In genomic region chr11:7028141-7028540, GRCh38 we compare ENCODE assay signal across 26 cellular contexts. TPM values are rescaled to one million over a fixed set of nuclear protein-coding genes. Genes with fewer than 3 reads are reported as not detected.
DNase-seq lines count a peak whose midpoint lies in the region; ATAC-seq, FAIRE-seq and TF ChIP-seq lines count a peak whose summit lies in the region.
"Had no signal": no experiment of that assay in that cellular context is flagged by ENCODE, and none has a peak within 500 bp of the region (broad histone marks: within the 10 kb centered on the region; RNA-seq: fewer than 3 reads in every experiment).

No MANE protein-coding gene starts in this region.

- H3K9ac ChIP-seq in HepG2 (ENCODE audit: insufficient read depth, low read depth, low read length) (no peak overlapping the region), K562 (ENCODE audit: insufficient read depth in 1 of 2, low read depth in 2 of 2, low read length in 2 of 2) (no peak overlapping the region)
- H3K9ac ChIP-seq: BLaER1 had no signal

- H3K9me3 ChIP-seq in HepG2 (ENCODE audit: low read length) (no peaks in the 10 kb centered on the region), right lobe of liver (no peaks in the 10 kb centered on the region), K562 (replicated peaks; ENCODE audit: control insufficient read depth, insufficient read depth, low read depth, low read length) (no peaks in the 10 kb centered on the region)
- H3K9me3 ChIP-seq: BE2C, BLaER1 had no signal

- 2% methylated on average over 3 of the region's 3 CpGs for WGBS in HepG2 (ENCODE audit: low lambda C conversion rate)
- WGBS in right lobe of liver (ENCODE audit: insufficient coverage, low coverage, low lambda C conversion rate, missing lambda C conversion rate) = 86% methylated on average over 3 of the region's 3 CpGs
- 6% methylated on average over 3 of the region's 3 CpGs for WGBS in K562 (ENCODE audit: insufficient coverage, low coverage, missing lambda C conversion rate)

- intact Hi-C loops in HepG2 (cut with micrococcal nuclease; ENCODE audit: unreplicated experiment) (no loop called here), right lobe of liver (cut with DNase I) (no loop called here), K562 (cut with micrococcal nuclease) (no loop called here)

- ATAC-seq in HepG2 = no peak
- ATAC-seq in right lobe of liver = no peak
- no peak for ATAC-seq in K562
- ATAC-seq: GM12878 had no signal

- FAIRE-seq in HepG2 (lab: Jason Lieb, UNC) = no peak
- no peak for FAIRE-seq in K562 (lab: Jason Lieb, UNC)
- FAIRE-seq: GM12878, GM12892, GM18507 had no signal

- TF ChIP-seq EP300 in HepG2 (IDR thresholded peaks at IDR 0.05; ENCODE audit: low read depth in 2 of 2, low read length in 2 of 2) = no peak
- TF ChIP-seq EP300 in HepG2 (CRISPR knock-in tag; IDR thresholded peaks at IDR 0.05; ENCODE audit: borderline replicate concordance) = no peak
- TF ChIP-seq EP300 in K562 (IDR thresholded peaks at IDR 0.05; ENCODE audit: low read length) = no peak

- H3K4me1 ChIP-seq in HepG2 (ENCODE audit: insufficient read depth, low read length) (no peaks in the 10 kb centered on the region), right lobe of liver (peaks cover 0 to 15% (median 2%) of the 10 kb centered on the region in 4 donors), K562 (replicated peaks in 1 of 2; ENCODE audit: control insufficient read depth in 2 of 2, insufficient read depth in 2 of 2, low read length in 2 of 2) (no peaks in the 10 kb centered on the region)
- H3K4me1 ChIP-seq: BE2C, BLaER1 had no signal

- H3K27ac ChIP-seq in HepG2 (ENCODE audit: extremely low read length, insufficient read depth, low read length) = no peak overlapping the region
- H3K27ac ChIP-seq in right lobe of liver = no peak overlapping the region
- H3K27ac ChIP-seq in K562 (ENCODE audit: extremely low read depth, low read depth, low read length) = no peak overlapping the region
- H3K27ac ChIP-seq: 22Rv1, BLaER1 had no signal

- H3K79me2 ChIP-seq in HepG2 (ENCODE audit: insufficient read depth, low read length) = no peaks in the 10 kb centered on the region
- no peaks in the 10 kb centered on the region for H3K79me2 ChIP-seq in K562 (ENCODE audit: control insufficient read depth, insufficient read depth, low read length)

- TF ChIP-seq CTCF in HepG2 (CRISPR knock-in tag; IDR thresholded peaks at IDR 0.05) (no peak), right lobe of liver (IDR thresholded peaks at IDR 0.05) (no peak), K562 (IDR thresholded peaks at IDR 0.05 in 2 of 3, conservative IDR thresholded peaks at IDR 0.05 in 1 of 3; ENCODE audit: insufficient read depth in 2 of 3, low read depth in 1 of 3, low read length in 3 of 3) (no peak)

- POLR2A ChIA-PET in HepG2 (lab: Yijun Ruan, JAX) (no interaction called here), K562 (lab: Yijun Ruan, JAX) (no interaction called here)

- no peaks in the 10 kb centered on the region for H3K36me3 ChIP-seq in HepG2 (replicated peaks in 1 of 2; ENCODE audit: control insufficient read depth in 1 of 2, insufficient read depth in 2 of 2, low read length in 2 of 2)
- no peaks in the 10 kb centered on the region for H3K36me3 ChIP-seq in right lobe of liver
- no peaks in the 10 kb centered on the region for H3K36me3 ChIP-seq in K562 (ENCODE audit: control insufficient read depth, insufficient read depth, low read length)
- H3K36me3 ChIP-seq: BE2C, BLaER1 had no signal

- no peak for DNase-seq in HepG2 (ENCODE audit: low spot score)
- no peak for DNase-seq in right lobe of liver
- no peak for DNase-seq in K562 (ENCODE audit: extremely low read depth in 1 of 4, low spot score in 3 of 4)
- no peak for DNase-seq in NCI-H510A treated with DMSO at 0.1 percent for 48 hours (lab: John Stamatoyannopoulos, UW)
- DNase-seq: ACHN; BE2C; C1 segment of cervical spinal cord; CD4-positive, alpha-beta memory T cell; CD4-positive, CD25-positive, alpha-beta regulatory T cell; CD8-positive, alpha-beta memory T cell; COR-L47; DMS 273 treated with DMSO at 0.1 percent for 48 hours; DMS153; DMS53; DMS79; DND-41; EL; GDM1 had no signal

- no peak for TF ChIP-seq POLR2A in HepG2 (IDR thresholded peaks at IDR 0.05; ENCODE audit: insufficient read depth in 1 of 2, low read depth in 2 of 2, low read length in 2 of 2)
- no peak for TF ChIP-seq POLR2A in right lobe of liver (IDR thresholded peaks at IDR 0.05)
- TF ChIP-seq POLR2A in K562 (conservative IDR thresholded peaks at IDR 0.05) = no peak

- CTCF ChIA-PET in HepG2 (lab: Yijun Ruan, JAX; ENCODE audit: low intra/inter-chr PET ratio, low total read pairs) (no interaction called here), K562 (lab: Yijun Ruan, JAX; ENCODE audit: low intra/inter-chr PET ratio) (no interaction called here)

- H3K9me1 ChIP-seq in K562 (ENCODE audit: control insufficient read depth, insufficient read depth, low read length) = no peaks in the 10 kb centered on the region

- H3K4me2 ChIP-seq in HepG2 (ENCODE audit: low read depth, low read length) (no peak overlapping the region), K562 (ENCODE audit: insufficient read depth, low read length) (no peak overlapping the region)
- H3K4me2 ChIP-seq: BLaER1 had no signal

- TF ChIP-seq RAD21 in HepG2 (CRISPR knock-in tag; IDR thresholded peaks at IDR 0.05) = no peak
- no peak for TF ChIP-seq RAD21 in K562 (CRISPR knock-in tag; conservative IDR thresholded peaks at IDR 0.05 in 1 of 2, IDR thresholded peaks at IDR 0.05 in 1 of 2)

- peaks cover 0 to 8% of the 10 kb centered on the region in 2 experiments; a peak in 2 of 5 replicates for H3K27me3 ChIP-seq in HepG2 (ENCODE audit: control insufficient read depth in 1 of 2, insufficient read depth in 2 of 2, low read length in 2 of 2)
- H3K27me3 ChIP-seq in right lobe of liver = no peaks in the 10 kb centered on the region
- peaks cover 6 to 12% of the 10 kb centered on the region in 2 experiments; a peak in 4 of 5 replicates for H3K27me3 ChIP-seq in K562 (ENCODE audit: control insufficient read depth in 2 of 2, insufficient read depth in 2 of 2, low read length in 2 of 2)
- H3K27me3 ChIP-seq: BE2C, BLaER1 had no signal

- no peak overlapping the region for H2AFZ ChIP-seq in HepG2 (ENCODE audit: low read length)
- no peak overlapping the region for H2AFZ ChIP-seq in K562 (ENCODE audit: low read depth, low read length)

- BruUV-seq in HepG2 (replicated peaks; lab: Mats Ljungman, UMichigan) (no TSS peak), K562 (replicated peaks; lab: Mats Ljungman, UMichigan) (no TSS peak)

- H4K20me1 ChIP-seq in HepG2 (ENCODE audit: insufficient read depth, low read length) = no peaks in the 10 kb centered on the region
- no peaks in the 10 kb centered on the region for H4K20me1 ChIP-seq in K562 (replicated peaks; ENCODE audit: control insufficient read depth, insufficient read depth, low read length)
- H4K20me1 ChIP-seq: BLaER1 had no signal

- in situ Hi-C loops in HepG2 (cut with HindIII; ENCODE audit: extremely low pct_ligation_motif_present, low pct_unique_long_range_greater_than_20kb) = no loop called here
- in situ Hi-C loops in K562 (cut with MboI) = no loop called here

- no peak overlapping the region for H3K4me3 ChIP-seq in HepG2 (replicated peaks in 1 of 3; ENCODE audit: insufficient read depth in 1 of 3, low read depth in 2 of 3, low read length in 3 of 3)
- H3K4me3 ChIP-seq in right lobe of liver = no peak overlapping the region
- H3K4me3 ChIP-seq in K562 = no peak overlapping the region
- H3K4me3 ChIP-seq: BLaER1, GM12878 had no signal

RNA-seq across cellular contexts. Expression of gene NLRP14, which starts 7.9 kb away (rescaled TPM):
- not detected in 2 replicates for total RNA-seq in HepG2 (2016; rRNA removed; fragmentation: Illumina TruSeq; extraction: Trizol)
- total RNA-seq in HepG2 (2016; cell fraction: cytosol; rRNA removed; fragmentation: Illumina TruSeq; extraction: Trizol; ENCODE audit: low read depth) = not detected in 2 replicates
- total RNA-seq in HepG2 (2016; cell fraction: insoluble cytoplasmic fraction; rRNA removed; fragmentation: Illumina TruSeq; extraction: Trizol) = not detected in 2 replicates
- not detected in 2 replicates for total RNA-seq in HepG2 (2016; cell fraction: membrane; rRNA removed; fragmentation: Illumina TruSeq; extraction: Trizol)
- total RNA-seq in HepG2 (2016; cell fraction: nucleus; rRNA removed; fragmentation: Illumina TruSeq; extraction: Trizol) = not detected in 2 replicates
- not detected in 2 replicates for polyA plus RNA-seq in HepG2 (2011; rRNA removed)
- polyA plus RNA-seq in HepG2 (2011; cell fraction: cytosol; rRNA removed) = not detected in 2 replicates
- polyA plus RNA-seq in HepG2 (2011; cell fraction: nucleus; rRNA removed) = not detected in 2 replicates
- polyA plus RNA-seq in HepG2 (2012) = not detected in 2 replicates
- polyA plus RNA-seq in HepG2 (2016; cell fraction: cytosol; fragmentation: Illumina TruSeq; extraction: Trizol; ENCODE audit: low read depth) = not detected in 2 replicates
- polyA plus RNA-seq in HepG2 (2016; cell fraction: insoluble cytoplasmic fraction; fragmentation: Illumina TruSeq; extraction: Trizol; ENCODE audit: low read depth) = not detected in 2 replicates
- polyA plus RNA-seq in HepG2 (2016; cell fraction: membrane; fragmentation: Illumina TruSeq; extraction: Trizol; ENCODE audit: low read depth) = not detected in 2 replicates
- not detected in 2 replicates for polyA plus RNA-seq in HepG2 (2016; cell fraction: nucleus; fragmentation: Illumina TruSeq; extraction: Trizol; ENCODE audit: insufficient read depth, low read depth)
- not detected in 2 replicates for polyA minus RNA-seq in HepG2 (2011; rRNA and poly(A)+ RNA removed; ENCODE audit: low replicate concordance)
- not detected in 2 replicates for polyA minus RNA-seq in HepG2 (2011; cell fraction: cytosol; rRNA and poly(A)+ RNA removed)
- polyA minus RNA-seq in HepG2 (2011; cell fraction: nucleus; rRNA and poly(A)+ RNA removed) = not detected in 2 replicates
- total RNA-seq in right lobe of liver = under 1 TPM in 4 of 6 experiments, not detected in 2; 0.07 to 0.26 (median 0.10) TPM
- 1.2 and 3.7 TPM in 2 replicates for total RNA-seq in K562 (2011; cell fraction: chromatin; rRNA removed; ENCODE audit: low replicate concordance)
- 0.67 and 0.79 TPM in 2 replicates for total RNA-seq in K562 (2011; cell fraction: nucleolus; rRNA removed)
- 0.84 and 1.0 TPM in 2 replicates for total RNA-seq in K562 (2011; cell fraction: nucleoplasm; rRNA removed)
- total RNA-seq in K562 (2014; rRNA removed) = 0.41 and 0.45 TPM in 2 replicates
- total RNA-seq in K562 (2014; rRNA removed; fragmentation: Illumina TruSeq; extraction: Trizol) = 1.2 TPM in 2 replicates
- 0.98 and 1.1 TPM in 2 replicates for total RNA-seq in K562 (2015; rRNA removed; fragmentation: Illumina TruSeq; extraction: Trizol)
- 0.65 and 0.73 TPM in 2 replicates for total RNA-seq in K562 (2021)
- polyA plus RNA-seq in K562 (2011; rRNA removed) = 0.50 and 0.54 TPM in 2 replicates
- polyA plus RNA-seq in K562 (2011; cell fraction: cytosol; rRNA removed) = 0.07 and 0.25 TPM in 2 replicates
- polyA plus RNA-seq in K562 (2011; cell fraction: nucleus; rRNA removed) = 0.77 and 1.2 TPM in 2 replicates
- polyA plus RNA-seq in K562 (2012) = 0.18 TPM in 2 replicates
- 0.46 and 0.48 TPM in 2 replicates for polyA plus RNA-seq in K562 (2014; fragmentation: Illumina TruSeq; extraction: Trizol)
- under 1 TPM; 0.27 to 0.36 TPM for polyA plus RNA-seq in K562 (2014; fragmentation: Nextera tagmentation; extraction: Ambion mirVana)
- 0.57 and 0.58 TPM in 2 replicates for polyA plus RNA-seq in K562 (2014; rRNA removed)
- polyA minus RNA-seq in K562 (2011; rRNA and poly(A)+ RNA removed) = 1.8 and 4.2 TPM in 2 replicates
- polyA minus RNA-seq in K562 (2011; cell fraction: cytosol; rRNA and poly(A)+ RNA removed) = 0.48 TPM in 1 of 2 replicates, not detected in the other
- polyA minus RNA-seq in K562 (2011; cell fraction: nucleus; rRNA and poly(A)+ RNA removed) = 2.3 and 6.3 TPM in 2 replicates
- total RNA-seq: A172; A673; CD4-positive, alpha-beta memory T cell; CD4-positive, CD25-positive, alpha-beta regulatory T cell; CD8-positive, alpha-beta memory T cell had no signal
- polyA plus RNA-seq: CD14-positive monocyte; CD4-positive, alpha-beta memory T cell; CD4-positive, CD25-positive, alpha-beta regulatory T cell; CD8-positive, alpha-beta memory T cell had no signal

RNA-seq across cellular contexts. Expression of gene ZNF214, which starts 8.0 kb away (rescaled TPM):
- total RNA-seq in HepG2 (2016; rRNA removed; fragmentation: Illumina TruSeq; extraction: Trizol) (1.9 and 2.6 TPM in 2 replicates), right lobe of liver (1 to 10 TPM in 5 of 6 experiments, under 1 TPM in 1; 0.49 to 3.3 (median 1.9) TPM), K562 (2014; rRNA removed) (0.08 and 0.41 TPM in 2 replicates), K562 (2014; rRNA removed; fragmentation: Illumina TruSeq; extraction: Trizol) (0.36 and 0.38 TPM in 2 replicates), K562 (2015; rRNA removed; fragmentation: Illumina TruSeq; extraction: Trizol) (0.15 and 0.36 TPM in 2 replicates), K562 (2021) (0.29 TPM in 2 replicates)
- total RNA-seq in HepG2 (2016; cell fraction: cytosol; rRNA removed; fragmentation: Illumina TruSeq; extraction: Trizol; ENCODE audit: low read depth) = 0.30 and 1.1 TPM in 2 replicates
- 2.1 and 2.9 TPM in 2 replicates for total RNA-seq in HepG2 (2016; cell fraction: insoluble cytoplasmic fraction; rRNA removed; fragmentation: Illumina TruSeq; extraction: Trizol)
- 1.2 and 1.4 TPM in 2 replicates for total RNA-seq in HepG2 (2016; cell fraction: membrane; rRNA removed; fragmentation: Illumina TruSeq; extraction: Trizol)
- 2.7 TPM in 2 replicates for total RNA-seq in HepG2 (2016; cell fraction: nucleus; rRNA removed; fragmentation: Illumina TruSeq; extraction: Trizol)
- polyA plus RNA-seq in HepG2 (2011; rRNA removed) (0.28 and 0.42 TPM in 2 replicates), K562 (2011; rRNA removed) (0.11 and 0.24 TPM in 2 replicates), K562 (2014; fragmentation: Illumina TruSeq; extraction: Trizol) (0.30 and 0.40 TPM in 2 replicates), K562 (2014; fragmentation: Nextera tagmentation; extraction: Ambion mirVana) (under 1 TPM; 0.06 to 0.11 TPM), K562 (2014; rRNA removed) (not detected in 2 replicates)
- polyA plus RNA-seq in HepG2 (2011; cell fraction: cytosol; rRNA removed) = 0.25 and 0.29 TPM in 2 replicates
- 0.43 TPM in 1 of 2 replicates, not detected in the other for polyA plus RNA-seq in HepG2 (2011; cell fraction: nucleus; rRNA removed)
- 0.17 and 0.24 TPM in 2 replicates for polyA plus RNA-seq in HepG2 (2012)
- 0.80 and 1.1 TPM in 2 replicates for polyA plus RNA-seq in HepG2 (2016; cell fraction: cytosol; fragmentation: Illumina TruSeq; extraction: Trizol; ENCODE audit: low read depth)
- polyA plus RNA-seq in HepG2 (2016; cell fraction: insoluble cytoplasmic fraction; fragmentation: Illumina TruSeq; extraction: Trizol; ENCODE audit: low read depth) = 1.1 and 1.2 TPM in 2 replicates
- polyA plus RNA-seq in HepG2 (2016; cell fraction: membrane; fragmentation: Illumina TruSeq; extraction: Trizol; ENCODE audit: low read depth) = 0.47 and 0.81 TPM in 2 replicates
- 1.5 and 2.3 TPM in 2 replicates for polyA plus RNA-seq in HepG2 (2016; cell fraction: nucleus; fragmentation: Illumina TruSeq; extraction: Trizol; ENCODE audit: insufficient read depth, low read depth)
- polyA minus RNA-seq in HepG2 (2011; rRNA and poly(A)+ RNA removed; ENCODE audit: low replicate concordance) = 1.1 TPM in 1 of 2 replicates, not detected in the other
- polyA minus RNA-seq in HepG2 (2011; cell fraction: cytosol; rRNA and poly(A)+ RNA removed) = 0.35 and 0.40 TPM in 2 replicates
- 3.9 and 5.7 TPM in 2 replicates for polyA minus RNA-seq in HepG2 (2011; cell fraction: nucleus; rRNA and poly(A)+ RNA removed)
- not detected in 2 replicates for total RNA-seq in K562 (2011; cell fraction: chromatin; rRNA removed; ENCODE audit: low replicate concordance)
- total RNA-seq in K562 (2011; cell fraction: nucleolus; rRNA removed) = 0.17 TPM in 1 of 2 replicates, not detected in the other
- not detected in 2 replicates for total RNA-seq in K562 (2011; cell fraction: nucleoplasm; rRNA removed)
- not detected in 2 replicates for polyA plus RNA-seq in K562 (2011; cell fraction: cytosol; rRNA removed)
- polyA plus RNA-seq in K562 (2011; cell fraction: nucleus; rRNA removed) = 0.10 TPM in 1 of 2 replicates, not detected in the other
- 0.22 and 0.78 TPM in 2 replicates for polyA plus RNA-seq in K562 (2012)
- 0.30 TPM in 1 of 2 replicates, not detected in the other for polyA minus RNA-seq in K562 (2011; rRNA and poly(A)+ RNA removed)
- not detected in 2 replicates for polyA minus RNA-seq in K562 (2011; cell fraction: cytosol; rRNA and poly(A)+ RNA removed)
- 0.13 and 0.44 TPM in 2 replicates for polyA minus RNA-seq in K562 (2011; cell fraction: nucleus; rRNA and poly(A)+ RNA removed)
- total RNA-seq: CD4-positive, alpha-beta memory T cell; CD4-positive, CD25-positive, alpha-beta regulatory T cell; CD8-positive, alpha-beta memory T cell had no signal
- polyA plus RNA-seq: CD14-positive monocyte; CD4-positive, alpha-beta memory T cell; CD4-positive, CD25-positive, alpha-beta regulatory T cell; CD8-positive, alpha-beta memory T cell; GM12878 had no signal

Comparison
In these comparisons a context has a peak if more than half of its experiments do, and no peak if none do; other contexts are left out.
1. Of the 241 proteins assayed by ChIP-seq in both HepG2 and K562: peak only in HepG2: none; only in K562: none; in both: MAFF and MAFK; in neither: 239.